ENCODE assay signal across 13 cellular contexts in genomic region chr18:76407681-76408080, GRCh38.
DNase-seq lines count a peak whose midpoint lies in the region; ATAC-seq and TF ChIP-seq lines count a peak whose summit lies in the region.
"Had no signal": no experiment of that assay in that cellular context is flagged by ENCODE, and none has a peak within 500 bp of the region (broad histone marks: within the 10 kb centered on the region; RNA-seq: fewer than 3 reads in every experiment).

No MANE protein-coding gene starts in this region.

- H3K4me3 ChIP-seq in neuronal stem cell (ENCODE audit: low read length in 2 of 2) (no peak overlapping the region), vagina (no peak overlapping the region)
- H3K4me3 ChIP-seq: BLaER1 treated with 17β-estradiol and CSF1 and Interleukin-3, amounts not matched to agents 10 nM and 100 nM had no signal

- H3K18ac ChIP-seq in H9 (ENCODE audit: insufficient read length, low read depth, low read length), result no peak overlapping the region
- H3K18ac ChIP-seq in neuronal stem cell (ENCODE audit: low read length), result no peak overlapping the region

- H3K27me3 Mint-ChIP-seq in H9 (ENCODE audit: low read depth) (no peaks in the 10 kb centered on the region), glutamatergic neuron (ENCODE audit: unreplicated experiment) (peaks cover 16% of the 10 kb centered on the region)

- no peaks in the 10 kb centered on the region for H3K79me1 ChIP-seq in H9 (ENCODE audit: insufficient read depth, low read depth, low read length, poor library complexity, severe bottlenecking)
- peaks cover 32% of the 10 kb centered on the region for H3K79me1 ChIP-seq in neuronal stem cell (ENCODE audit: low read depth, low read length)

- H2BK15ac ChIP-seq in H9 (ENCODE audit: low read depth, low read length) (no peak overlapping the region), neuronal stem cell (ENCODE audit: low read length) (no peak overlapping the region)

- H4K91ac ChIP-seq in H9 (ENCODE audit: insufficient read length, low read depth, low read length), result no peak overlapping the region
- H4K91ac ChIP-seq in neuronal stem cell (ENCODE audit: low read depth, low read length, poor library complexity), result no peak overlapping the region

- H4K8ac ChIP-seq in H9 (replicated peaks; ENCODE audit: insufficient read length, low read depth, low read length) (no peak overlapping the region), neuronal stem cell (ENCODE audit: low read depth, low read length) (no peak overlapping the region)

- H3K27ac Mint-ChIP-seq in H9 (no peak overlapping the region; a peak in 1 of 7 replicates), glutamatergic neuron (ENCODE audit: unreplicated experiment) (peak overlapping the region; percentile 52)
- H3K27ac Mint-ChIP-seq: CD4-positive, CD25-positive, alpha-beta regulatory T cell had no signal

- H2AFZ ChIP-seq in H9 (ENCODE audit: low read length) (no peak overlapping the region), neuronal stem cell (ENCODE audit: low read length) (no peak overlapping the region)

- H3K9me3 ChIP-seq in H9 (ENCODE audit: control insufficient read depth, low read depth, low read length) (no peaks in the 10 kb centered on the region), neuronal stem cell (replicated peaks in 1 of 2; ENCODE audit: control insufficient read depth in 2 of 2, insufficient read depth in 1 of 2, low read depth in 1 of 2, low read length in 2 of 2) (peaks cover 9 to 11% of the 10 kb centered on the region in 2 donors), vagina (no peaks in the 10 kb centered on the region)

- H3K36me3 Mint-ChIP-seq in H9 (ENCODE audit: insufficient read depth in 1 of 3, low read depth in 3 of 3), result peaks cover 6 to 7% (median 6%) of the 10 kb centered on the region in 3 experiments; a peak in 6 of 7 replicates
- peaks cover 7% of the 10 kb centered on the region for H3K36me3 Mint-ChIP-seq in glutamatergic neuron (ENCODE audit: unreplicated experiment)
- H3K36me3 Mint-ChIP-seq: CD4-positive, CD25-positive, alpha-beta regulatory T cell had no signal

- no peak for TF ChIP-seq POLR2A in vagina (IDR thresholded peaks at IDR 0.05)

- H3K23ac ChIP-seq in H9 (ENCODE audit: insufficient read length, low read depth, low read length) (no peak overlapping the region), neuronal stem cell (ENCODE audit: low read depth, low read length, poor library complexity) (peak overlapping the region; percentile 16)

- H3K9me3 Mint-ChIP-seq in H9, result peaks cover 0 to 6% of the 10 kb centered on the region in 2 experiments; a peak in 1 of 5 replicates
- H3K9me3 Mint-ChIP-seq in glutamatergic neuron (ENCODE audit: unreplicated experiment), result peaks cover 35% of the 10 kb centered on the region

- H2AK5ac ChIP-seq in H9 (ENCODE audit: insufficient read length, low read length) (no peak overlapping the region), neuronal stem cell (ENCODE audit: low read depth, low read length) (no peak overlapping the region)

- H3T11ph ChIP-seq in H9 (ENCODE audit: low read length), result no peak overlapping the region

- no peak for TF ChIP-seq CTCF in H9 (conservative IDR thresholded peaks at IDR 0.05)
- no peak for TF ChIP-seq CTCF in glutamatergic neuron (IDR thresholded peaks at IDR 0.05; ENCODE audit: partially characterized antibody, unreplicated experiment)
- TF ChIP-seq CTCF in vagina (IDR thresholded peaks at IDR 0.05), result no peak

- no peak for ATAC-seq in GM18867 (IDR thresholded peaks at IDR 0.05; ENCODE audit: unreplicated experiment)

- H3K23me2 ChIP-seq in H9 (ENCODE audit: insufficient read length, low read depth, low read length, poor library complexity, severe bottlenecking), result no peaks in the 10 kb centered on the region

- peaks cover 19 to 58% of the 10 kb centered on the region in 2 donors for H3K36me3 ChIP-seq in neuronal stem cell (replicated peaks in 1 of 2; ENCODE audit: control insufficient read depth in 2 of 2, insufficient read depth in 2 of 2, low read length in 2 of 2)
- H3K36me3 ChIP-seq in vagina, result no peaks in the 10 kb centered on the region

- H3K4me2 ChIP-seq in H9 (ENCODE audit: insufficient read depth, insufficient read length, low read length), result no peak overlapping the region
- H3K4me2 ChIP-seq in neuronal stem cell (ENCODE audit: insufficient read depth, low read length, poor library complexity, severe bottlenecking), result no peak overlapping the region

- H3K4me3 Mint-ChIP-seq in H9, result no peak overlapping the region
- no peak overlapping the region for H3K4me3 Mint-ChIP-seq in glutamatergic neuron (ENCODE audit: unreplicated experiment)
- H3K4me3 Mint-ChIP-seq: CD4-positive, CD25-positive, alpha-beta regulatory T cell had no signal

- H2BK12ac ChIP-seq in H9 (ENCODE audit: insufficient read length, low read depth, low read length) (no peak overlapping the region), neuronal stem cell (ENCODE audit: low read length) (no peak overlapping the region)

- H2BK120ac ChIP-seq in H9 (ENCODE audit: low read depth, low read length, poor library complexity, severe bottlenecking) (no peak overlapping the region), neuronal stem cell (ENCODE audit: low read depth, low read length) (no peak overlapping the region)

- DNase-seq in H9 (peak; percentile 14), glutamatergic neuron (no peak), neuronal stem cell (ENCODE audit: low spot score) (no peak), vagina (ENCODE audit: extremely low spot score in 2 of 2) (peak in 1 of 2 donors; percentile 71), NOMO-1 treated with dmso at 0.1 percent for 144 hours (lab: John Stamatoyannopoulos, UW; ENCODE audit: unreplicated experiment) (no peak)
- no peak for DNase-seq in activated naive CD4-positive, alpha-beta T cell treated with Interleukin-2 at 50 U/mL for 16 hours
- DNase-seq: ACHN; CD4-positive, CD25-positive, alpha-beta regulatory T cell; DMS53; GF-D8; IMR-90 had no signal

- H3K27ac ChIP-seq in H9 (ENCODE audit: insufficient read length, low read depth, low read length), result no peak overlapping the region
- H3K27ac ChIP-seq in neuronal stem cell (replicated peaks; ENCODE audit: low read length), result no peak overlapping the region
- H3K27ac ChIP-seq in vagina, result peak overlapping the region; percentile 54

- H3K79me2 ChIP-seq in H9 (ENCODE audit: insufficient read depth, low read length), result no peaks in the 10 kb centered on the region

- H3K9ac ChIP-seq in H9 (ENCODE audit: extremely low read depth, insufficient read length, low read length) (no peak overlapping the region), neuronal stem cell (ENCODE audit: low read depth, low read length, poor library complexity) (no peak overlapping the region)
- H3K9ac ChIP-seq: BLaER1 treated with 17β-estradiol and CSF1 and Interleukin-3, amounts not matched to agents 10 nM and 100 nM had no signal

- H2BK20ac ChIP-seq in H9 (ENCODE audit: low read depth, low read length, poor library complexity, severe bottlenecking), result no peak overlapping the region

- no peaks in the 10 kb centered on the region for H3K4me1 ChIP-seq in H9 (ENCODE audit: insufficient read depth, low read length)
- peaks cover 0 to 6% of the 10 kb centered on the region in 2 donors for H3K4me1 ChIP-seq in neuronal stem cell (ENCODE audit: control insufficient read depth in 2 of 2, insufficient read depth in 1 of 2, low read depth in 1 of 2, low read length in 2 of 2)
- H3K4me1 ChIP-seq in vagina, result peaks cover 76% of the 10 kb centered on the region

- H4K5ac ChIP-seq in H9 (ENCODE audit: insufficient read length, low read depth, low read length), result no peak overlapping the region

- no peak overlapping the region for H3K56ac ChIP-seq in H9 (ENCODE audit: insufficient read length, low read depth, low read length)

- H3K14ac ChIP-seq in H9 (ENCODE audit: insufficient read depth, low read length), result no peak overlapping the region
- no peak overlapping the region for H3K14ac ChIP-seq in neuronal stem cell (ENCODE audit: low read length)

- no peak overlapping the region for H2BK5ac ChIP-seq in H9 (ENCODE audit: insufficient read length, low read length)
- no peak overlapping the region for H2BK5ac ChIP-seq in neuronal stem cell (ENCODE audit: low read length)

- no peak overlapping the region for H3K4ac ChIP-seq in H9 (ENCODE audit: low read depth, low read length)
- no peak overlapping the region for H3K4ac ChIP-seq in neuronal stem cell (ENCODE audit: low read length)

- intact Hi-C loops in vagina (cut with DNase I), result loop anchor here (5.0 kb wide), 1 partner anchor 215 kb away; no protein-coding TSS in a partner anchor

- no peaks in the 10 kb centered on the region for H3K27me3 ChIP-seq in H9 (ENCODE audit: insufficient read depth, low read length)
- no peaks in the 10 kb centered on the region for H3K27me3 ChIP-seq in neuronal stem cell (ENCODE audit: control insufficient read depth in 3 of 3, insufficient read depth in 3 of 3, low read depth in 1 of 3, low read length in 3 of 3)
- H3K27me3 ChIP-seq in vagina, result no peaks in the 10 kb centered on the region
- H3K27me3 ChIP-seq: BLaER1 treated with 17β-estradiol and CSF1 and Interleukin-3, amounts not matched to agents 10 nM and 100 nM had no signal

- no CpG with 5 or more reads among the region's 11 CpGs for WGBS in H9 (ENCODE audit: extremely low coverage, insufficient read length, low lambda C conversion rate)
- WGBS in neuronal stem cell (ENCODE audit: extremely low coverage in 2 of 2, insufficient read length in 2 of 2, insufficient replicate concordance in 1 of 2), 2 donors, result no CpG with 5 or more reads among the region's 11 CpGs

- no peaks in the 10 kb centered on the region for H4K20me1 ChIP-seq in H9 (ENCODE audit: control insufficient read depth, insufficient read depth, insufficient read length)

- H3K4me1 Mint-ChIP-seq in H9 (peaks cover 3 to 10% of the 10 kb centered on the region in 2 experiments; a peak in 3 of 4 replicates), glutamatergic neuron (ENCODE audit: low read depth, unreplicated experiment) (peaks cover 57% of the 10 kb centered on the region)
